In the genomic region with DNA sequence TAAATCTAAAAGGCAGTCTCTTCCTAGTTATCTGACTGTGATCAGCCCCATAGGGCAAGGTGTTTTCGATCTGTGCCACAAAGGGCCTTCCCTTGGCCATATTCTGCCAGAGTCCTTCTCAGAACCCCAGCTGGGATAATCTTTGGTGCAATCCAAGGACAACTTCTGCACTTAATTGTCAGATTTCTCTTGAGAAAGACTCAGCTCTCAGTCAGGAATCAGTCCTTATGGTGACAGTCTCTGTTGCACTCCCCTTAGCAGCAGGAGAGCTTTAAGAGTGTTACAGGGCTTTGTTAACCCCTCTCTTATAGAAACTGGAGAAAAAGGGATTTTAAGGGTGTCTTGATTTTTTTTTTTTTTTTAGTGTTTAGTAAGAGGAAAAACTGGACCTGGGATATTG, we compare ENCODE assay signal across 15 cellular contexts. TPM values are rescaled to one million over a fixed set of nuclear protein-coding genes. Genes with fewer than 3 reads are reported as not detected.
DNase-seq lines count a peak whose midpoint lies in the region; ATAC-seq and TF ChIP-seq lines count a peak whose summit lies in the region.
"Had no signal": no experiment of that assay in that cellular context is flagged by ENCODE, and none has a peak within 500 bp of the region (broad histone marks: within the 10 kb centered on the region; RNA-seq: fewer than 3 reads in every experiment).

No MANE protein-coding gene starts in this region.

- H3K27ac ChIP-seq in GM23338 (ENCODE audit: low read depth), result no peak overlapping the region
- H3K27ac ChIP-seq: C4-2B, GM23248 had no signal

- H3K4me1 Mint-ChIP-seq in GM23338 (peaks cover 2% of the 10 kb centered on the region; the same call in 1 of the 3 replicates), glutamatergic neuron (ENCODE audit: low read depth, unreplicated experiment) (peaks cover 5% of the 10 kb centered on the region)

- no peak overlapping the region for H2AFZ ChIP-seq in GM23338
- H2AFZ ChIP-seq: GM23248 had no signal

- DNase-seq in GM23338 (ENCODE audit: low spot score) (no peak), NCI-H69 (lab: John Stamatoyannopoulos, UW) (peak; percentile 31), glutamatergic neuron (no peak), retina (peak; percentile 6), NCI-H1930 (lab: John Stamatoyannopoulos, UW) (no peak)
- no peak for DNase-seq in stimulated activated CD4-positive, alpha-beta T cell treated with anti-CD3 and anti-CD28 coated beads, Interleukin-2, amount 100 ng/mL, for 24 hours
- DNase-seq: AML-193; Caco-2; CD4-positive, alpha-beta T cell; GM23248; HFFc6; IMR-90 had no signal

- H3K9me3 Mint-ChIP-seq in GM23338 (peaks cover 3% of the 10 kb centered on the region; the same call in 1 of the 3 replicates), glutamatergic neuron (ENCODE audit: unreplicated experiment) (peaks cover 6% of the 10 kb centered on the region)
- H3K9me3 Mint-ChIP-seq: CD4-positive, alpha-beta T cell; HFFc6 had no signal

- no peaks in the 10 kb centered on the region for H3K36me3 ChIP-seq in GM23338 (ENCODE audit: insufficient read depth)

- TF ChIP-seq CTCF in GM23338 (conservative IDR thresholded peaks at IDR 0.05; ENCODE audit: low read depth in 2 of 2) (no peak), glutamatergic neuron (IDR thresholded peaks at IDR 0.05; ENCODE audit: partially characterized antibody, unreplicated experiment) (no peak)

- H3K4me1 ChIP-seq in GM23338 (ENCODE audit: insufficient read depth), result no peaks in the 10 kb centered on the region
- H3K4me1 ChIP-seq: Caco-2 had no signal

- no peaks in the 10 kb centered on the region for H3K27me3 ChIP-seq in GM23338 (ENCODE audit: insufficient read depth)

- H3K4me3 ChIP-seq in GM23338, result no peak overlapping the region
- H3K4me3 ChIP-seq: GM23248 had no signal

- ATAC-seq in GM23338 (peak; percentile 33; the same call in 2 of the 3 replicates), GM21390 (IDR thresholded peaks at IDR 0.05; ENCODE audit: unreplicated experiment) (no peak)
- ATAC-seq: HCT116 had no signal

- H3K36me3 Mint-ChIP-seq in GM23338 (ENCODE audit: low read depth) (no peaks in the 10 kb centered on the region), glutamatergic neuron (ENCODE audit: unreplicated experiment) (no peaks in the 10 kb centered on the region)

- H3K27me3 Mint-ChIP-seq in GM23338 (ENCODE audit: insufficient read depth, low read depth, poor library complexity), result peaks cover 4% of the 10 kb centered on the region
- no peaks in the 10 kb centered on the region for H3K27me3 Mint-ChIP-seq in glutamatergic neuron (ENCODE audit: unreplicated experiment)
- H3K27me3 Mint-ChIP-seq: CD4-positive, alpha-beta T cell had no signal

- H3K4me3 Mint-ChIP-seq in GM23338, result no peak overlapping the region
- no peak overlapping the region for H3K4me3 Mint-ChIP-seq in glutamatergic neuron (ENCODE audit: unreplicated experiment)
- H3K4me3 Mint-ChIP-seq: CD4-positive, alpha-beta T cell; HFFc6 had no signal

- no peaks in the 10 kb centered on the region for H4K20me1 ChIP-seq in GM23338 (replicated peaks; ENCODE audit: insufficient read depth)

- H3F3A ChIP-seq in GM23338 (replicated peaks; ENCODE audit: low read depth), result no peaks in the 10 kb centered on the region

- H3K9me2 ChIP-seq in GM23338 (ENCODE audit: insufficient read depth), result no peaks in the 10 kb centered on the region

- no peak overlapping the region for H3K4me2 ChIP-seq in GM23338

- no peaks in the 10 kb centered on the region for H3K79me2 ChIP-seq in GM23338 (replicated peaks; ENCODE audit: insufficient read depth)

- no peak overlapping the region for H3K27ac Mint-ChIP-seq in GM23338
- H3K27ac Mint-ChIP-seq in glutamatergic neuron (ENCODE audit: unreplicated experiment), result peak overlapping the region; percentile 78
- H3K27ac Mint-ChIP-seq: CD4-positive, alpha-beta T cell; HFFc6 had no signal

TF ChIP-seq in GM23338, 12 proteins besides CTCF, POLR2A, EP300 and RAD21 (continues in another document):
- TF ChIP-seq, protein P1, sequence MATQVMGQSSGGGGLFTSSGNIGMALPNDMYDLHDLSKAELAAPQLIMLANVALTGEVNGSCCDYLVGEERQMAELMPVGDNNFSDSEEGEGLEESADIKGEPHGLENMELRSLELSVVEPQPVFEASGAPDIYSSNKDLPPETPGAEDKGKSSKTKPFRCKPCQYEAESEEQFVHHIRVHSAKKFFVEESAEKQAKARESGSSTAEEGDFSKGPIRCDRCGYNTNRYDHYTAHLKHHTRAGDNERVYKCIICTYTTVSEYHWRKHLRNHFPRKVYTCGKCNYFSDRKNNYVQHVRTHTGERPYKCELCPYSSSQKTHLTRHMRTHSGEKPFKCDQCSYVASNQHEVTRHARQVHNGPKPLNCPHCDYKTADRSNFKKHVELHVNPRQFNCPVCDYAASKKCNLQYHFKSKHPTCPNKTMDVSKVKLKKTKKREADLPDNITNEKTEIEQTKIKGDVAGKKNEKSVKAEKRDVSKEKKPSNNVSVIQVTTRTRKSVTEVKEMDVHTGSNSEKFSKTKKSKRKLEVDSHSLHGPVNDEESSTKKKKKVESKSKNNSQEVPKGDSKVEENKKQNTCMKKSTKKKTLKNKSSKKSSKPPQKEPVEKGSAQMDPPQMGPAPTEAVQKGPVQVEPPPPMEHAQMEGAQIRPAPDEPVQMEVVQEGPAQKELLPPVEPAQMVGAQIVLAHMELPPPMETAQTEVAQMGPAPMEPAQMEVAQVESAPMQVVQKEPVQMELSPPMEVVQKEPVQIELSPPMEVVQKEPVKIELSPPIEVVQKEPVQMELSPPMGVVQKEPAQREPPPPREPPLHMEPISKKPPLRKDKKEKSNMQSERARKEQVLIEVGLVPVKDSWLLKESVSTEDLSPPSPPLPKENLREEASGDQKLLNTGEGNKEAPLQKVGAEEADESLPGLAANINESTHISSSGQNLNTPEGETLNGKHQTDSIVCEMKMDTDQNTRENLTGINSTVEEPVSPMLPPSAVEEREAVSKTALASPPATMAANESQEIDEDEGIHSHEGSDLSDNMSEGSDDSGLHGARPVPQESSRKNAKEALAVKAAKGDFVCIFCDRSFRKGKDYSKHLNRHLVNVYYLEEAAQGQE (IDR thresholded peaks at IDR 0.05; ENCODE audit: unreplicated experiment), result no peak
- TF ChIP-seq POLR2AphosphoS5 (IDR thresholded peaks at IDR 0.05; ENCODE audit: low read depth) (no peak), NANOG (IDR thresholded peaks at IDR 0.05; ENCODE audit: borderline replicate concordance) (no peak), STAT1 (IDR thresholded peaks at IDR 0.05; ENCODE audit: unreplicated experiment) (no peak)
- TF ChIP-seq, protein P2, sequence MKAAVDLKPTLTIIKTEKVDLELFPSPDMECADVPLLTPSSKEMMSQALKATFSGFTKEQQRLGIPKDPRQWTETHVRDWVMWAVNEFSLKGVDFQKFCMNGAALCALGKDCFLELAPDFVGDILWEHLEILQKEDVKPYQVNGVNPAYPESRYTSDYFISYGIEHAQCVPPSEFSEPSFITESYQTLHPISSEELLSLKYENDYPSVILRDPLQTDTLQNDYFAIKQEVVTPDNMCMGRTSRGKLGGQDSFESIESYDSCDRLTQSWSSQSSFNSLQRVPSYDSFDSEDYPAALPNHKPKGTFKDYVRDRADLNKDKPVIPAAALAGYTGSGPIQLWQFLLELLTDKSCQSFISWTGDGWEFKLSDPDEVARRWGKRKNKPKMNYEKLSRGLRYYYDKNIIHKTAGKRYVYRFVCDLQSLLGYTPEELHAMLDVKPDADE (IDR thresholded peaks at IDR 0.05), result no peak

RNA-seq across cellular contexts. Expression of a gene that starts 15.4 kb away (rescaled TPM):
- total RNA-seq in GM23338 (2014; rRNA removed; shearing (Covaris generic)), result 16.2 and 22.1 TPM in 2 replicates
- polyA plus RNA-seq in GM23338 (2016; fragmentation: Nextera tagmentation; extraction: Ambion mirVana), result 7.5 and 9.8 TPM in 2 replicates
- 61.6 TPM for total RNA-seq in glutamatergic neuron (ENCODE audit: unreplicated experiment)

Comparison
In these comparisons a context has a peak if more than half of its experiments do, and no peak if none do; other contexts are left out.
1. DNase-seq: peak in NCI-H69 (single experiment) and retina (single experiment); none in GM23338 (single experiment), glutamatergic neuron (single experiment), NCI-H1930 (0 of 2) and stimulated activated CD4-positive, alpha-beta T cell treated with anti-CD3 and anti-CD28 coated beads, Interleukin-2, amount 100 ng/mL, for 24 hours (0 of 2).